In the genomic region with DNA sequence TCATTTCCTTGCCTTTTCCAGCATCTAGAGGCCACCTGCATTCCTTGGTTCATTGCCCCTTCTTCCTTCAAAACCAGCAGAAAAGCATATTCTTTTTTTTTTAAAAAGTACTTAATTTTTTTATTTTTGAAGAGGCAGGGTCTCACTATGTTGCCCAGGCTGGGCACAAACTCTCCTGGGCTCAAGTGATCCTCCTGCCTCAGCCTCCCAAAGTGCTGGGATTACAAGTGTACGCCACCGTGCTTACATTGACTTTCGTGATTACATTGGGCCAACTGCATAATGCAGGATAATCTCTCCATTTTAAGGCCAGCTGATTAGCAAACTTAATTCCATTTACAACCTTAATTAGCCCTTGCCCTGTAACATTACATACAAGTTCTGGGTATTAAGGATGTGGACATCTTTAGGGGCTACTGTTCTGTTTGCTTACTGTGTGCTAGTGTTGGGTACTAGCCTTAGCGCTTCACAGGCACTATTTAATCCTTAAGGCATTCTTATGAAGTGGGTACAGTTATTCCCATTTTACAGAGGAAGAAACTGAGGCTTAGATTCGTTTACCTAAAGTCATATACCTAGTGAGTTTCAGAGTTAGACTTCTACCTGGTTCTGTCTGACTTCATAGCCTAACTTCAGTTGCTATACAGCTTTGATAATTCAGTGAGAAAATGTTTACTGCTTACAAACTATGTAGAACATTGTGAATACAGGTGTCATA, we compare ENCODE assay signal across 28 cellular contexts.
"Had no signal": no experiment of that assay in that cellular context is flagged by ENCODE, and none has a peak within 500 bp of the region (broad histone marks: within the 10 kb centered on the region; RNA-seq: fewer than 3 reads in every experiment).

No MANE protein-coding gene starts in this region.

- H3K4me3 ChIP-seq: colonic mucosa, esophagus squamous epithelium, gastrocnemius medialis, heart right ventricle, left lung, lower lobe of right lung, mucosa of descending colon had no signal

- DNase-seq: cortex of kidney; effector CD8-positive, alpha-beta T cell; effector memory CD8-positive, alpha-beta T cell; endodermal cell; erythroblast; esophagus squamous epithelium; foreskin fibroblast; foreskin melanocyte; gastrocnemius medialis; glutamatergic neuron; head of caudate nucleus; heart right ventricle; hippocampal formation; left cardiac atrium; left lung; left ventricle myocardium superior; lower lobe of right lung; mesenchymal stem cell; naive B cell had no signal

- H3K9me3 ChIP-seq: colonic mucosa, esophagus squamous epithelium, gastrocnemius medialis, heart right ventricle, left lung, lower lobe of right lung, mucosa of descending colon had no signal

- H3K27me3 Mint-ChIP-seq: dendritic cell treated with granulocyte-macrophage colony-stimulating factor and Interleukin-4, amounts not matched to agents 40 ng/mL and 50 ng/mL, for 4 days; effector memory CD8-positive, alpha-beta T cell; naive B cell had no signal

- H3K27ac ChIP-seq: colonic mucosa, epithelial cell of prostate, esophagus squamous epithelium, gastrocnemius medialis, heart right ventricle, left lung, lower lobe of right lung had no signal

- ATAC-seq: effector memory CD8-positive, alpha-beta T cell; esophagus mucosa; gastrocnemius medialis; heart right ventricle; left cardiac atrium; left lung; left ventricle myocardium superior; lower lobe of right lung had no signal

- H3K36me3 ChIP-seq: colonic mucosa had no signal

- H3K27me3 ChIP-seq: colonic mucosa, esophagus squamous epithelium, gastrocnemius medialis, heart right ventricle, left lung had no signal

- H3K4me3 Mint-ChIP-seq: dendritic cell treated with granulocyte-macrophage colony-stimulating factor and Interleukin-4, amounts not matched to agents 40 ng/mL and 50 ng/mL, for 4 days; effector memory CD8-positive, alpha-beta T cell; endodermal cell; mesothelial cell of epicardium; naive B cell had no signal

- H3K9me3 Mint-ChIP-seq: dendritic cell treated with granulocyte-macrophage colony-stimulating factor and Interleukin-4, amounts not matched to agents 40 ng/mL and 50 ng/mL, for 4 days; effector memory CD8-positive, alpha-beta T cell; naive B cell had no signal

- H3K36me3 Mint-ChIP-seq: naive B cell had no signal

- FAIRE-seq: endometrium, islet of Langerhans, keratinocyte had no signal

- H3K4me1 ChIP-seq: colonic mucosa, esophagus squamous epithelium, gastrocnemius medialis, heart right ventricle, left lung, lower lobe of right lung had no signal

- H3K27ac Mint-ChIP-seq: dendritic cell treated with granulocyte-macrophage colony-stimulating factor and Interleukin-4, amounts not matched to agents 40 ng/mL and 50 ng/mL, for 4 days; effector memory CD8-positive, alpha-beta T cell; endodermal cell; mesothelial cell of epicardium; naive B cell had no signal

- H3K4me1 Mint-ChIP-seq: endodermal cell, mesothelial cell of epicardium, naive B cell had no signal
